In genomic region chr3:115989927-115990326, GRCh38 we compare ENCODE assay signal across 18 cellular contexts.
DNase-seq lines count a peak whose midpoint lies in the region; ATAC-seq and TF ChIP-seq lines count a peak whose summit lies in the region.
"Had no signal": no experiment of that assay in that cellular context is flagged by ENCODE, and none has a peak within 500 bp of the region (broad histone marks: within the 10 kb centered on the region; RNA-seq: fewer than 3 reads in every experiment).

No MANE protein-coding gene starts in this region.

- TF ChIP-seq CTCF in BJ (IDR thresholded peaks at IDR 0.05; ENCODE audit: insufficient read depth, low read depth, low read length) (no peak), astrocyte of the spinal cord (IDR thresholded peaks at IDR 0.05; ENCODE audit: low read depth, low read length) (no peak), lung (IDR thresholded peaks at IDR 0.05; ENCODE audit: control extremely low read depth, extremely low read depth) (no peak)

- H3K27me3 Mint-ChIP-seq in activated naive CD8-positive, alpha-beta T cell treated with anti-CD3 and anti-CD28 coated beads, Interleukin-2, amount 50 U/mL, for 24 hours: no peaks in the 10 kb centered on the region
- H3K27me3 Mint-ChIP-seq in activated T-helper 2 cell treated with anti-CD3 and anti-CD28 coated beads, Interferon-gamma antibody, Interleukin-2, Interleukin-4, amounts not matched to agents 10 μg/mL and 5 μg/mL and 100 μg/mL, durations not matched to agents 14 hours and 24 hours and 36 hours (ENCODE audit: low read depth): no peaks in the 10 kb centered on the region

- no peak overlapping the region for H3K27ac ChIP-seq in lung (ENCODE audit: low read depth in 1 of 2, low read length in 1 of 2)
- H3K27ac ChIP-seq: C4-2B, left ventricle myocardium inferior, thyroid gland had no signal

- H3K36me3 ChIP-seq in BJ (ENCODE audit: control insufficient read depth, insufficient read depth, low read length): no peaks in the 10 kb centered on the region
- H3K36me3 ChIP-seq in lung (ENCODE audit: control insufficient read depth in 2 of 2, insufficient read depth in 2 of 2, low read length in 2 of 2): no peaks in the 10 kb centered on the region
- H3K36me3 ChIP-seq: left ventricle myocardium inferior, thyroid gland had no signal

- H3K27ac Mint-ChIP-seq in activated naive CD8-positive, alpha-beta T cell treated with anti-CD3 and anti-CD28 coated beads, Interleukin-2, amount 50 U/mL, for 24 hours: no peak overlapping the region
- no peak overlapping the region for H3K27ac Mint-ChIP-seq in activated T-helper 2 cell treated with anti-CD3 and anti-CD28 coated beads, Interferon-gamma antibody, Interleukin-2, Interleukin-4, amounts not matched to agents 10 μg/mL and 5 μg/mL and 100 μg/mL, durations not matched to agents 14 hours and 24 hours and 36 hours
- H3K27ac Mint-ChIP-seq: natural killer cell had no signal

- H3K4me3 ChIP-seq in BJ (ENCODE audit: low read depth, low read length) (no peak overlapping the region), astrocyte of the spinal cord (ENCODE audit: low read depth, low read length) (no peak overlapping the region), lung (no peak overlapping the region)
- H3K4me3 ChIP-seq: left ventricle myocardium inferior, thyroid gland had no signal

- CTCF ChIA-PET in BJ (lab: Yijun Ruan, JAX): interaction anchor here (0.9 to 1.5 kb wide), 2 partner anchors 10 to 46 kb away, joined by 3 to 5 read pairs; no protein-coding TSS in a partner anchor

- DNase-seq in BJ (ENCODE audit: low read depth) (peak; percentile 72), M059J (ENCODE audit: low read depth) (peak; percentile 53), astrocyte of the spinal cord (ENCODE audit: low read depth, low spot score) (peak; percentile 75), lung (ENCODE audit: low spot score) (no peak), iPS-NIHi7 (ENCODE audit: extremely low spot score) (no peak)
- DNase-seq in activated naive CD8-positive, alpha-beta T cell treated with anti-CD3 and anti-CD28 coated beads, Interleukin-2, amount 50 U/mL, for 24 hours: no peak
- no peak for DNase-seq in activated T-helper 2 cell treated with anti-CD3 and anti-CD28 coated beads, Interferon-gamma antibody, Interleukin-2, Interleukin-4, amounts not matched to agents 10 μg/mL and 5 μg/mL and 100 μg/mL, durations not matched to agents 14 hours and 24 hours and 36 hours (ENCODE audit: low spot score)
- DNase-seq: DND-41; hippocampal formation; left ventricle myocardium inferior; MV-4-11; natural killer cell; stimulated activated CD4-positive, alpha-beta T cell treated with anti-CD3 and anti-CD28 coated beads, Interleukin-2, amount 100 ng/mL, for 24 hours; stimulated activated CD8-positive, alpha-beta memory T cell treated with anti-CD3 and anti-CD28 coated beads, Interleukin-4, amount 100 ng/mL, for 48 hours; thyroid gland had no signal

- in situ Hi-C loops in astrocyte of the spinal cord (cut with HindIII; ENCODE audit: low sequenced_read_pairs): no loop called here

- H3K4me1 ChIP-seq in lung (ENCODE audit: control insufficient read depth in 2 of 2, insufficient read depth in 2 of 2, low read length in 2 of 2): no peaks in the 10 kb centered on the region
- H3K4me1 ChIP-seq: left ventricle myocardium inferior, thyroid gland had no signal

- intact Hi-C loops in activated T-helper 2 cell treated with anti-CD3 and anti-CD28 coated beads, Interferon-gamma antibody, Interleukin-2, Interleukin-4, amounts not matched to agents 10 μg/mL and 5 μg/mL and 100 μg/mL, durations not matched to agents 14 hours and 24 hours and 36 hours (cut with micrococcal nuclease): no loop called here

- ATAC-seq in lung (ENCODE audit: insufficient read depth, low FRiP score) (peak; percentile 39), GM18502 (IDR thresholded peaks at IDR 0.05; ENCODE audit: poor library complexity, unreplicated experiment) (no peak)
- no peak for ATAC-seq in activated naive CD8-positive, alpha-beta T cell treated with anti-CD3 and anti-CD28 coated beads, Interleukin-2, amount 50 U/mL, for 24 hours
- ATAC-seq: HepG2, natural killer cell had no signal

- no peak overlapping the region for H3K4me3 Mint-ChIP-seq in activated naive CD8-positive, alpha-beta T cell treated with anti-CD3 and anti-CD28 coated beads, Interleukin-2, amount 50 U/mL, for 24 hours
- H3K4me3 Mint-ChIP-seq in activated T-helper 2 cell treated with anti-CD3 and anti-CD28 coated beads, Interferon-gamma antibody, Interleukin-2, Interleukin-4, amounts not matched to agents 10 μg/mL and 5 μg/mL and 100 μg/mL, durations not matched to agents 14 hours and 24 hours and 36 hours (ENCODE audit: low read depth): no peak overlapping the region
- H3K4me3 Mint-ChIP-seq: natural killer cell had no signal

- H3K4me1 Mint-ChIP-seq in activated naive CD8-positive, alpha-beta T cell treated with anti-CD3 and anti-CD28 coated beads, Interleukin-2, amount 50 U/mL, for 24 hours: no peaks in the 10 kb centered on the region
- no peaks in the 10 kb centered on the region for H3K4me1 Mint-ChIP-seq in activated T-helper 2 cell treated with anti-CD3 and anti-CD28 coated beads, Interferon-gamma antibody, Interleukin-2, Interleukin-4, amounts not matched to agents 10 μg/mL and 5 μg/mL and 100 μg/mL, durations not matched to agents 14 hours and 24 hours and 36 hours (ENCODE audit: low read depth)
- H3K4me1 Mint-ChIP-seq: natural killer cell had no signal

- H3K9me3 ChIP-seq in lung (ENCODE audit: control insufficient read depth in 2 of 2, insufficient read depth in 1 of 2, low read length in 1 of 2): no peaks in the 10 kb centered on the region
- H3K9me3 ChIP-seq: left ventricle myocardium inferior, thyroid gland had no signal

- no peaks in the 10 kb centered on the region for H3K36me3 Mint-ChIP-seq in activated naive CD8-positive, alpha-beta T cell treated with anti-CD3 and anti-CD28 coated beads, Interleukin-2, amount 50 U/mL, for 24 hours (ENCODE audit: low read depth)
- no peaks in the 10 kb centered on the region for H3K36me3 Mint-ChIP-seq in activated T-helper 2 cell treated with anti-CD3 and anti-CD28 coated beads, Interferon-gamma antibody, Interleukin-2, Interleukin-4, amounts not matched to agents 10 μg/mL and 5 μg/mL and 100 μg/mL, durations not matched to agents 14 hours and 24 hours and 36 hours (ENCODE audit: low read depth)
- H3K36me3 Mint-ChIP-seq: natural killer cell had no signal

- POLR2A ChIA-PET in BJ (lab: Charles Lee): no interaction called here

- H3K27me3 ChIP-seq in BJ (ENCODE audit: control insufficient read depth, insufficient read depth, low read length): no peaks in the 10 kb centered on the region
- no peaks in the 10 kb centered on the region for H3K27me3 ChIP-seq in lung (ENCODE audit: control insufficient read depth, insufficient read depth)
- H3K27me3 ChIP-seq: thyroid gland had no signal

- H3K9me3 Mint-ChIP-seq in activated naive CD8-positive, alpha-beta T cell treated with anti-CD3 and anti-CD28 coated beads, Interleukin-2, amount 50 U/mL, for 24 hours: no peaks in the 10 kb centered on the region
- H3K9me3 Mint-ChIP-seq in activated T-helper 2 cell treated with anti-CD3 and anti-CD28 coated beads, Interferon-gamma antibody, Interleukin-2, Interleukin-4, amounts not matched to agents 10 μg/mL and 5 μg/mL and 100 μg/mL, durations not matched to agents 14 hours and 24 hours and 36 hours: no peaks in the 10 kb centered on the region

- 63 to 81% methylated on average over 3 of the region's 3 CpGs for WGBS in lung, 2 donors

Comparison
In these comparisons a context has a peak if more than half of its experiments do, and no peak if none do; other contexts are left out.
1. DNase-seq: peak in BJ (single experiment), M059J (single experiment) and astrocyte of the spinal cord (single experiment); none in lung (single experiment), iPS-NIHi7 (single experiment), activated naive CD8-positive, alpha-beta T cell treated with anti-CD3 and anti-CD28 coated beads, Interleukin-2, amount 50 U/mL, for 24 hours (single experiment) and activated T-helper 2 cell treated with anti-CD3 and anti-CD28 coated beads, Interferon-gamma antibody, Interleukin-2, Interleukin-4, amounts not matched to agents 10 μg/mL and 5 μg/mL and 100 μg/mL, durations not matched to agents 14 hours and 24 hours and 36 hours (single experiment).